Comparison of ENCODE assay signal across 1 cellular context in the genomic region with DNA sequence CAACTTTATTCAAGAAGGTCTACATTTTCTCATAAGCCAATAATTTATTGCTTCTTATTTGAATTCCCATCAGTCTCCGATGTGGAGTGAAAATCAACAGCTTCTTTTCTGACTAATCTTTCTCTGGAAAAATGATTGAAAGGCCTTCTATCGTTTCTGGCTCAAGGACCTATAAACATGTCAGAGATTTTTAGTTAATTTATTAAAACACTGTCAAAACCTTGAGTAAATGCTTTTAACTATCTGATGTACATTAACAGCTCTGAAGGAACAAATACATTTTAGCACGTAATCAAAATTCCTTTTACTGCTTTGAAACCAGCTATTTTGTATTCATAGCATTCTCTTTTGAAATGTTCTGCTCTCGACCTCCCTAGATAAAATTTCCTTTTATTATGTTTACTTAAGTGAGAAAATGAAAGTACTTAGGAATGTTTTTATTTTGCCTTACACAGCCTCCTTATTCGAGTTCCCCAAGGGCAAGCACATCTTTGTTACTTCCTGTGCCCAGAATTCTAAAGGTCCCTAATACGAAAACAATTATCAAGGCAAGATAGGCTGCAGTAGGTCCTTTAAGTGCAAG.
TF ChIP-seq lines count a peak whose summit lies in the region.

No MANE protein-coding gene starts in this region.

TF ChIP-seq in IMR-90, 13 proteins besides CTCF, POLR2A, EP300 and RAD21:
- TF ChIP-seq SMC3 (IDR thresholded peaks at IDR 0.05; ENCODE audit: low read depth, low read length), result no peak
- no peak for TF ChIP-seq CEBPB (IDR thresholded peaks at IDR 0.05; ENCODE audit: low read depth, low read length)
- TF ChIP-seq RFX5 (IDR thresholded peaks at IDR 0.05; ENCODE audit: low read depth, low read length), result no peak
- TF ChIP-seq NFE2L2 (IDR thresholded peaks at IDR 0.05; ENCODE audit: low read depth, low read length), result no peak
- TF ChIP-seq BHLHE40 (IDR thresholded peaks at IDR 0.05; ENCODE audit: low read depth, low read length), result no peak
- no peak for TF ChIP-seq MAZ (IDR thresholded peaks at IDR 0.05; ENCODE audit: borderline replicate concordance, low read depth, low read length)
- TF ChIP-seq RCOR1 (IDR thresholded peaks at IDR 0.05; ENCODE audit: insufficient replicate concordance, low read length), result no peak
- TF ChIP-seq MXI1 (IDR thresholded peaks at IDR 0.05; ENCODE audit: borderline replicate concordance, low read depth, low read length), result no peak
- TF ChIP-seq ELK1 (IDR thresholded peaks at IDR 0.05; ENCODE audit: borderline replicate concordance, low read depth, low read length), result no peak
- no peak for TF ChIP-seq MAFK (IDR thresholded peaks at IDR 0.05; ENCODE audit: low read depth, low read length)
